ENCODE assay signal across 8 cellular contexts in genomic region chr12:45727301-45727993, GRCh38. TPM values are rescaled to one million over a fixed set of nuclear protein-coding genes. Genes with fewer than 3 reads are reported as not detected.
A peak's percentile ranks its signal among the peaks of the same experiment; 100 is the strongest.
DNase-seq lines count a peak whose midpoint lies in the region; ATAC-seq and TF ChIP-seq lines count a peak whose summit lies in the region.

No MANE protein-coding gene starts in this region.

- no peaks in the 10 kb centered on the region for H3K27me3 ChIP-seq in CD4-positive, alpha-beta T cell (ENCODE audit: control insufficient read depth, insufficient read depth, low read length)
- H3K27me3 ChIP-seq in dorsolateral prefrontal cortex (no peaks in the 10 kb centered on the region), right lobe of liver (no peaks in the 10 kb centered on the region)

- WGBS in right lobe of liver (ENCODE audit: insufficient coverage, low coverage, low lambda C conversion rate, missing lambda C conversion rate), result under 1% methylated on average over 15 of the region's 45 CpGs

- H3K4me3 ChIP-seq in dorsolateral prefrontal cortex (peak overlapping the region; percentile 54 to 97 (median 88)), right lobe of liver (peak overlapping the region; percentile 80 to 82 (median 81))

- H3K9me3 Mint-ChIP-seq in CD4-positive, alpha-beta T cell, result no peaks in the 10 kb centered on the region
- H3K9me3 Mint-ChIP-seq in activated CD4-positive, alpha-beta memory T cell treated with anti-CD3 and anti-CD28 coated beads for 36 hours, result no peaks in the 10 kb centered on the region

- H3K36me3 ChIP-seq in right lobe of liver, result no peaks in the 10 kb centered on the region

- H3K36me3 Mint-ChIP-seq in CD4-positive, alpha-beta T cell (ENCODE audit: low read depth), result peaks cover 49% of the 10 kb centered on the region
- H3K36me3 Mint-ChIP-seq in activated CD4-positive, alpha-beta memory T cell treated with anti-CD3 and anti-CD28 coated beads for 36 hours, result peaks cover 17% of the 10 kb centered on the region

- ATAC-seq in CD4-positive, alpha-beta T cell (ENCODE audit: poor library complexity), result peak; percentile 37
- ATAC-seq in GM19452 (IDR thresholded peaks at IDR 0.05; ENCODE audit: unreplicated experiment) (peak; percentile 54), HG03575 (IDR thresholded peaks at IDR 0.05; ENCODE audit: extremely low read depth, insufficient number of reproducible peaks, low FRiP score, unreplicated experiment) (peak; percentile 39), right lobe of liver (peak; percentile 67 to 79 (median 74))

- peaks cover 38% of the 10 kb centered on the region for H3K4me1 Mint-ChIP-seq in CD4-positive, alpha-beta T cell (ENCODE audit: low read depth)
- H3K4me1 Mint-ChIP-seq in activated CD4-positive, alpha-beta memory T cell treated with anti-CD3 and anti-CD28 coated beads for 36 hours (ENCODE audit: low read depth), result peaks cover 20% of the 10 kb centered on the region

- CTCF ChIA-PET in CD4-positive, alpha-beta T cell (lab: Charles Lee), result interaction anchor here (1.3 to 4.7 kb wide), 3 partner anchors 12 to 184 kb away, joined by 3 to 27 read pairs (median 17); no protein-coding TSS in a partner anchor
- CTCF ChIA-PET in activated CD4-positive, alpha-beta memory T cell treated with anti-CD3 and anti-CD28 coated beads for 36 hours (lab: Charles Lee), result interaction anchor here (0.7 to 10.6 kb wide), 9 partner anchors 25 to 512 kb away, joined by 3 to 105 read pairs (median 5); partner anchors contain the start of gene ANO6

- peak overlapping the region; percentile 99 for H3K27ac ChIP-seq in CD4-positive, alpha-beta T cell (ENCODE audit: low read depth, low read length)
- H3K27ac ChIP-seq in dorsolateral prefrontal cortex (peak overlapping the region; percentile 95 to 100 (median 99)), right lobe of liver (peak overlapping the region; percentile 95 to 96 (median 95))

- no peaks in the 10 kb centered on the region for H3K27me3 Mint-ChIP-seq in CD4-positive, alpha-beta T cell
- no peaks in the 10 kb centered on the region for H3K27me3 Mint-ChIP-seq in activated CD4-positive, alpha-beta memory T cell treated with anti-CD3 and anti-CD28 coated beads for 36 hours

- peak overlapping the region; percentile 100 for H3K4me3 Mint-ChIP-seq in CD4-positive, alpha-beta T cell
- H3K4me3 Mint-ChIP-seq in activated CD4-positive, alpha-beta memory T cell treated with anti-CD3 and anti-CD28 coated beads for 36 hours, result peak overlapping the region; percentile 95

- peak overlapping the region; percentile 84 for H3K27ac Mint-ChIP-seq in CD4-positive, alpha-beta T cell
- H3K27ac Mint-ChIP-seq in activated CD4-positive, alpha-beta memory T cell treated with anti-CD3 and anti-CD28 coated beads for 36 hours, result peak overlapping the region; percentile 99

- peaks cover 0 to 31% (median 14%) of the 10 kb centered on the region in 4 donors for H3K4me1 ChIP-seq in right lobe of liver

- DNase-seq in CD4-positive, alpha-beta T cell, result peak; percentile 67 to 86 (median 76)
- DNase-seq in NCI-H82 (lab: John Stamatoyannopoulos, UW) (peak; percentile 99), dorsolateral prefrontal cortex (peak; percentile 83 to 94 (median 92)), right lobe of liver (peak; percentile 95 to 97 (median 97))
- DNase-seq in activated CD4-positive, alpha-beta memory T cell treated with anti-CD3 and anti-CD28 coated beads for 36 hours, result peak; percentile 94
- peak; percentile 90 for DNase-seq in stimulated activated CD4-positive, alpha-beta T cell treated with anti-CD3 and anti-CD28 coated beads, Interleukin-4, amount 100 ng/mL, for 24 hours

- peak; percentile 83 for TF ChIP-seq POLR2A in right lobe of liver (IDR thresholded peaks at IDR 0.05)

- POLR2A ChIA-PET in CD4-positive, alpha-beta T cell (lab: Charles Lee), result interaction anchor here (0.9 to 7.4 kb wide), 18 partner anchors 8 to 934 kb away, joined by 3 to 98 read pairs (median 4); partner anchors contain the start of genes ANO6, SCAF11 and SLC38A1
- POLR2A ChIA-PET in activated CD4-positive, alpha-beta memory T cell treated with anti-CD3 and anti-CD28 coated beads for 36 hours (lab: Charles Lee), result interaction anchor here (0.8 to 3.5 kb wide), 11 partner anchors 13 to 644 kb away, joined by 3 to 14 read pairs (median 4); partner anchors contain the start of genes ANO6, SCAF11 and SLC38A1

- intact Hi-C loops in CD4-positive, alpha-beta T cell (cut with DNase I, micrococcal nuclease), result loop anchor here (5.0 kb wide), 3 partner anchors 55 to 645 kb away; partner anchors contain the start of genes SLC38A2 (in 2 of the 2) and SCAF11 (in 1 of the 2)
- intact Hi-C loops in activated CD4-positive, alpha-beta memory T cell treated with anti-CD3 and anti-CD28 coated beads for 36 hours (cut with micrococcal nuclease), result loop anchor here (1.0 to 10.0 kb wide), 10 partner anchors 57 to 1490 kb away; partner anchors contain the start of genes ANO6 and SLC38A1
- intact Hi-C loops in dorsolateral prefrontal cortex (cut with DNase I) (loop anchor here (1.0 to 5.0 kb wide), 6 partner anchors 125 to 645 kb away; partner anchors contain the start of genes SCAF11 (in 2 of the 2), ANO6 (in 1 of the 2) and SLC38A2 (in 1 of the 2)), right lobe of liver (cut with DNase I) (loop anchor here in 1 of 2 donors (10.0 kb wide), 1 partner anchor 183 kb away; no protein-coding TSS in a partner anchor)

- H3K9me3 ChIP-seq in CD4-positive, alpha-beta T cell (ENCODE audit: control insufficient read depth, low read length), result no peaks in the 10 kb centered on the region
- no peaks in the 10 kb centered on the region for H3K9me3 ChIP-seq in right lobe of liver

- TF ChIP-seq CTCF in CD4-positive, alpha-beta T cell (IDR thresholded peaks at IDR 0.05), result no peak
- peak in 37 of 56 donors; percentile 4 to 54 (median 28) for TF ChIP-seq CTCF in dorsolateral prefrontal cortex (IDR thresholded peaks at IDR 0.05 in 54 of 56, conservative IDR thresholded peaks at IDR 0.05 in 2 of 56; ENCODE audit: low read depth in 1 of 56, partially characterized antibody in 56 of 56)
- TF ChIP-seq CTCF in right lobe of liver (IDR thresholded peaks at IDR 0.05), result no peak

RNA-seq across cellular contexts. Expression of gene ARID2, which starts 2.1 kb away (rescaled TPM):
- total RNA-seq in CD4-positive, alpha-beta T cell, result 10 to 100 TPM; 49.0 to 51.3 TPM
- total RNA-seq in activated CD4-positive, alpha-beta memory T cell treated with anti-CD3 and anti-CD28 coated beads for 36 hours, result 10 to 100 TPM; 25.5 to 28.2 TPM
- total RNA-seq in dorsolateral prefrontal cortex (10 to 100 TPM; 18.3 to 54.8 (median 27.6) TPM), right lobe of liver (10 to 100 TPM in 2 of 6 experiments, 1 to 10 TPM in 4; 6.2 to 11.8 (median 9.1) TPM)

Comparison
In these comparisons a context has a peak if more than half of its experiments do, and no peak if none do; other contexts are left out.
1. Peak in every context shown above with its lines: DNase-seq, ATAC-seq, H3K4me3 ChIP-seq and H3K27ac ChIP-seq.
2. CTCF ChIP-seq: peak in dorsolateral prefrontal cortex (37 of 56); none in CD4-positive, alpha-beta T cell (single experiment) and right lobe of liver (0 of 4).